ENCODE assay signal across 35 cellular contexts in the genomic region with DNA sequence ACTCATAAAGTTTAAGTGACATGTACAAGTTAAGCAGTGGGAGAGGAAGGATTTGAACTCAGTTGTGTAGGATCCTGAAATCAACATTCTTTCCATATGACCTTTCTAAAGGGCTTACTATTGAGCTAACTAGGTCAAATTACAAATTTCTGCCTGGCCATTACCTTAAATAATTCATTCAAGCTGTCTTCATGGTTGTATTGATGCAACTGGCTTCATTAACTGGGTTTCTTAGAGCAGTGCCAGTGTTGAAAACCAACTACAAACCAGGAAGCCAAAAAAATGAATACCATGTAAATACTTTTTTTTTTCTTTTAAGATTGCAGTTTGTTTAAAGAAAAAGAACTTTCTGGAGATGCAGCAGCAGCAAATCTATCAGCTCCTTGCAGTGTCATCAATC.
"Had no signal": no experiment of that assay in that cellular context is flagged by ENCODE, and none has a peak within 500 bp of the region (broad histone marks: within the 10 kb centered on the region; RNA-seq: fewer than 3 reads in every experiment).

No MANE protein-coding gene starts in this region.

- FAIRE-seq: RCC 7860 had no signal

- H3K36me3 ChIP-seq: ascending aorta, cardiac muscle cell, WERI-Rb-1 had no signal

- H3K4me3 ChIP-seq: ascending aorta, cardiac muscle cell, PC-9 had no signal

- H3K27ac Mint-ChIP-seq: activated CD4-positive, alpha-beta memory T cell treated with anti-CD3 and anti-CD28 coated beads, Interleukin-2, amount 10 ng/mL, durations not matched to agents 7 days and 5 days; activated CD8-positive, alpha-beta memory T cell treated with anti-CD3 and anti-CD28 coated beads, Interleukin-2, amount 10 ng/mL, durations not matched to agents 7 days and 5 days; activated naive CD4-positive, alpha-beta T cell treated with anti-CD3 and anti-CD28 coated beads, Interleukin-2, amount 50 U/mL, for 24 hours; activated naive CD8-positive, alpha-beta T cell treated with anti-CD3 and anti-CD28 coated beads, Interleukin-2, amount 10 ng/mL, durations not matched to agents 7 days and 5 days had no signal

- H3K36me3 Mint-ChIP-seq: activated CD8-positive, alpha-beta memory T cell treated with anti-CD3 and anti-CD28 coated beads, Interleukin-2, amount 10 ng/mL, durations not matched to agents 7 days and 5 days; activated naive CD4-positive, alpha-beta T cell treated with anti-CD3 and anti-CD28 coated beads, Interleukin-2, amount 50 U/mL, for 24 hours; activated naive CD8-positive, alpha-beta T cell treated with anti-CD3 and anti-CD28 coated beads, Interleukin-2, amount 10 ng/mL, durations not matched to agents 7 days and 5 days had no signal

- H3K9me3 ChIP-seq: ascending aorta had no signal

- H3K4me1 ChIP-seq: ascending aorta had no signal

- H3K4me3 Mint-ChIP-seq: activated CD4-positive, alpha-beta memory T cell treated with anti-CD3 and anti-CD28 coated beads, Interleukin-2, amount 10 ng/mL, durations not matched to agents 7 days and 5 days; activated CD8-positive, alpha-beta memory T cell treated with anti-CD3 and anti-CD28 coated beads, Interleukin-2, amount 10 ng/mL, durations not matched to agents 7 days and 5 days; activated naive CD4-positive, alpha-beta T cell treated with anti-CD3 and anti-CD28 coated beads, Interleukin-2, amount 50 U/mL, for 24 hours; activated naive CD8-positive, alpha-beta T cell treated with anti-CD3 and anti-CD28 coated beads, Interleukin-2, amount 10 ng/mL, durations not matched to agents 7 days and 5 days; central memory CD8-positive, alpha-beta T cell had no signal

- H3K27me3 ChIP-seq: ascending aorta, cardiac muscle cell had no signal

- H3K9me3 Mint-ChIP-seq: activated CD4-positive, alpha-beta memory T cell treated with anti-CD3 and anti-CD28 coated beads, Interleukin-2, amount 10 ng/mL, durations not matched to agents 7 days and 5 days; activated naive CD4-positive, alpha-beta T cell treated with anti-CD3 and anti-CD28 coated beads, Interleukin-2, amount 50 U/mL, for 24 hours; activated naive CD8-positive, alpha-beta T cell treated with anti-CD3 and anti-CD28 coated beads, Interleukin-2, amount 10 ng/mL, durations not matched to agents 7 days and 5 days; central memory CD8-positive, alpha-beta T cell had no signal

- H3K27ac ChIP-seq: ascending aorta, cardiac muscle cell, KMS-11, PC-9, RWPE1, WERI-Rb-1 had no signal

- H3K4me1 Mint-ChIP-seq: activated CD4-positive, alpha-beta memory T cell treated with anti-CD3 and anti-CD28 coated beads, Interleukin-2, amount 10 ng/mL, durations not matched to agents 7 days and 5 days; activated CD8-positive, alpha-beta memory T cell treated with anti-CD3 and anti-CD28 coated beads, Interleukin-2, amount 10 ng/mL, durations not matched to agents 7 days and 5 days; activated naive CD4-positive, alpha-beta T cell treated with anti-CD3 and anti-CD28 coated beads, Interleukin-2, amount 50 U/mL, for 24 hours; activated naive CD8-positive, alpha-beta T cell treated with anti-CD3 and anti-CD28 coated beads, Interleukin-2, amount 10 ng/mL, durations not matched to agents 7 days and 5 days; central memory CD8-positive, alpha-beta T cell had no signal

- DNase-seq: activated CD4-positive, alpha-beta memory T cell treated with anti-CD3 and anti-CD28 coated beads, Interleukin-2, amount 10 ng/mL, durations not matched to agents 7 days and 5 days; activated CD4-positive, alpha-beta T cell treated with anti-CD3 and anti-CD28 coated beads for 1 hour; activated CD4-positive, alpha-beta T cell treated with anti-CD3 and anti-CD28 coated beads for 48 hours; activated CD4-positive, CD25-positive, alpha-beta regulatory T cell; activated CD8-positive, alpha-beta memory T cell treated with anti-CD3 and anti-CD28 coated beads for 24 hours; activated CD8-positive, alpha-beta memory T cell treated with anti-CD3 and anti-CD28 coated beads, Interleukin-2, amount 10 ng/mL, durations not matched to agents 7 days and 5 days; activated CD8-positive, alpha-beta memory T cell treated with anti-CD3 and anti-CD28 coated beads, Interleukin-2, amount 50 U/mL, for 48 hours; activated effector memory CD4-positive, alpha-beta T cell treated with Interleukin-2 at 50 U/mL for 16 hours; activated naive CD8-positive, alpha-beta T cell treated with anti-CD3 and anti-CD28 coated beads, Interleukin-2, amount 10 ng/mL, durations not matched to agents 7 days and 5 days; activated T-cell treated with anti-CD3 and anti-CD28 coated beads, Interleukin-2, amount 50 U/mL, for 48 hours; amygdala; MM.1S; NCI-H1092 treated with DMSO at 0.1 percent for 48 hours; NCI-H146; NCI-H187; NCI-H2029 treated with DMSO at 0.1 percent for 48 hours; NCI-H2107; NCI-H2171; NCI-H510A; NCI-H526; NCI-H748 treated with DMSO at 0.1 percent for 48 hours; NK-92 treated with Interleukin-12 subunit alpha and Interleukin-12 subunit beta, amount 100 ng/mL, for 24 hours; PC-9; SW 1271; T-helper 1 cell; T-helper 2 cell; T-helper 9 cell; WERI-Rb-1 had no signal
